Comparison of ENCODE assay signal across 19 cellular contexts in genomic region chr6:166849762-166850181, GRCh38.
DNase-seq lines count a peak whose midpoint lies in the region; ATAC-seq and TF ChIP-seq lines count a peak whose summit lies in the region.
"Had no signal": no experiment of that assay in that cellular context is flagged by ENCODE, and none has a peak within 500 bp of the region (broad histone marks: within the 10 kb centered on the region; RNA-seq: fewer than 3 reads in every experiment).

No MANE protein-coding gene starts in this region.

- H3K27me3 Mint-ChIP-seq in naive B cell (no peaks in the 10 kb centered on the region), H9 (ENCODE audit: low read depth) (no peaks in the 10 kb centered on the region; the same call in 1 of the 2 replicates)
- H3K27me3 Mint-ChIP-seq in natural killer cell treated with Interleukin-12 subunit alpha and Interleukin-12 subunit beta and Interleukin-15 and Interleukin-18, amount 100 ng/mL, for 72 hours, result peaks cover 12% of the 10 kb centered on the region in 2 donors
- H3K27me3 Mint-ChIP-seq: IgD-negative memory B cell had no signal

- no peak overlapping the region for H2BK12ac ChIP-seq in H9 (ENCODE audit: insufficient read length, low read depth, low read length)

- no peak overlapping the region for H4K5ac ChIP-seq in H9 (ENCODE audit: insufficient read length, low read depth, low read length)

- H3K27me3 ChIP-seq in H9 (ENCODE audit: insufficient read depth, low read length), result no peaks in the 10 kb centered on the region
- H3K27me3 ChIP-seq: stomach, uterus had no signal

- H3K4me3 Mint-ChIP-seq in naive B cell (peak overlapping the region in 6 of 8 donors; percentile 35 to 79 (median 47)), H9 (no peak overlapping the region)
- no peak overlapping the region for H3K4me3 Mint-ChIP-seq in natural killer cell treated with Interleukin-12 subunit alpha and Interleukin-12 subunit beta and Interleukin-15 and Interleukin-18, amount 100 ng/mL, for 72 hours
- H3K4me3 Mint-ChIP-seq: activated naive CD4-positive, alpha-beta T cell treated with anti-CD3 and anti-CD28 coated beads for 36 hours; GM23338; nephron had no signal

- H2AFZ ChIP-seq in H9 (ENCODE audit: low read length), result no peak overlapping the region
- H2AFZ ChIP-seq: GM23338 had no signal

- no peaks in the 10 kb centered on the region for H3K79me1 ChIP-seq in H9 (ENCODE audit: insufficient read depth, low read depth, low read length, poor library complexity, severe bottlenecking)

- H3K27ac Mint-ChIP-seq in naive B cell (peak overlapping the region in 2 of 6 donors; percentile 24 to 66), H9 (no peak overlapping the region)
- no peak overlapping the region for H3K27ac Mint-ChIP-seq in natural killer cell treated with Interleukin-12 subunit alpha and Interleukin-12 subunit beta and Interleukin-15 and Interleukin-18, amount 100 ng/mL, for 72 hours
- H3K27ac Mint-ChIP-seq: activated naive CD4-positive, alpha-beta T cell treated with anti-CD3 and anti-CD28 coated beads for 36 hours; GM23338; nephron had no signal

- H3K36me3 Mint-ChIP-seq in naive B cell, result no peaks in the 10 kb centered on the region
- peaks cover 14% of the 10 kb centered on the region for H3K36me3 Mint-ChIP-seq in natural killer cell treated with Interleukin-12 subunit alpha and Interleukin-12 subunit beta and Interleukin-15 and Interleukin-18, amount 100 ng/mL, for 72 hours
- peaks cover 0 to 3% (median 0%) of the 10 kb centered on the region in 3 experiments; a peak in 2 of 7 replicates for H3K36me3 Mint-ChIP-seq in H9 (ENCODE audit: insufficient read depth in 1 of 3, low read depth in 3 of 3)

- POLR2A ChIA-PET in RWPE1 (lab: Yijun Ruan, JAX; ENCODE audit: low non-redundant PET), result no interaction called here

- CTCF ChIA-PET in RWPE1 (lab: Yijun Ruan, JAX), result interaction anchor here (0.9 kb wide), 1 partner anchor 26 kb away, joined by 3 read pairs; no protein-coding TSS in a partner anchor

- H3K4ac ChIP-seq in H9 (ENCODE audit: low read depth, low read length), result no peak overlapping the region

- H4K91ac ChIP-seq in H9 (ENCODE audit: insufficient read length, low read depth, low read length), result no peak overlapping the region

- H4K20me1 ChIP-seq in H9 (ENCODE audit: control insufficient read depth, insufficient read depth, insufficient read length), result no peaks in the 10 kb centered on the region

- TF ChIP-seq CTCF in GM12865 (IDR thresholded peaks at IDR 0.05; ENCODE audit: insufficient read depth, low read depth, low read length, missing control alignments), result no peak
- no peak for TF ChIP-seq CTCF in H9 (conservative IDR thresholded peaks at IDR 0.05)
- TF ChIP-seq CTCF in RWPE1 (conservative IDR thresholded peaks at IDR 0.05; ENCODE audit: low read depth), result no peak

- no peaks in the 10 kb centered on the region; the same call in 1 of the 2 replicates for H3K4me1 ChIP-seq in H9 (ENCODE audit: insufficient read depth, low read length)
- H3K4me1 ChIP-seq: stomach, uterus had no signal

- no peak overlapping the region for H2AK5ac ChIP-seq in H9 (ENCODE audit: insufficient read length, low read length)

- H2BK120ac ChIP-seq in H9 (ENCODE audit: low read depth, low read length, poor library complexity, severe bottlenecking), result no peak overlapping the region

- H2BK15ac ChIP-seq in H9 (ENCODE audit: low read depth, low read length), result no peak overlapping the region

- no peak overlapping the region for H3T11ph ChIP-seq in H9 (ENCODE audit: low read length)

- H3K56ac ChIP-seq in H9 (ENCODE audit: insufficient read length, low read depth, low read length), result no peak overlapping the region

- no peak overlapping the region for H3K4me2 ChIP-seq in H9 (ENCODE audit: insufficient read depth, insufficient read length, low read length)
- H3K4me2 ChIP-seq: GM23338 had no signal

- no peaks in the 10 kb centered on the region for H3K79me2 ChIP-seq in H9 (ENCODE audit: insufficient read depth, low read length)

- WGBS in H9 (ENCODE audit: extremely low coverage, insufficient read length, low lambda C conversion rate), result no CpG with 5 or more reads among the region's 15 CpGs

- H3K27ac ChIP-seq in H9 (ENCODE audit: insufficient read length, low read depth, low read length), result no peak overlapping the region
- H3K27ac ChIP-seq in RWPE1, result no peak overlapping the region
- H3K27ac ChIP-seq: SK-N-MC, stomach, uterus had no signal

- H4K8ac ChIP-seq in H9 (replicated peaks; ENCODE audit: insufficient read length, low read depth, low read length), result no peak overlapping the region

- peak; percentile 60 for ATAC-seq in GM21576 (IDR thresholded peaks at IDR 0.05; ENCODE audit: unreplicated experiment)
- peak; percentile 82 for ATAC-seq in HG03196 (IDR thresholded peaks at IDR 0.05; ENCODE audit: unreplicated experiment)
- peak; percentile 41 to 81 for ATAC-seq in naive B cell (ENCODE audit: low read depth in 2 of 2)
- no peak for ATAC-seq in natural killer cell treated with Interleukin-12 subunit alpha and Interleukin-12 subunit beta and Interleukin-15 and Interleukin-18, amount 100 ng/mL, for 72 hours
- ATAC-seq: GM23338, PC-3 had no signal

- H3K23me2 ChIP-seq in H9 (ENCODE audit: insufficient read length, low read depth, low read length, poor library complexity, severe bottlenecking), result no peaks in the 10 kb centered on the region

- H2BK20ac ChIP-seq in H9 (ENCODE audit: low read depth, low read length, poor library complexity, severe bottlenecking), result no peak overlapping the region

- no peak overlapping the region for H3K23ac ChIP-seq in H9 (ENCODE audit: insufficient read length, low read depth, low read length)

- no peaks in the 10 kb centered on the region for H3K9me3 ChIP-seq in H9 (ENCODE audit: control insufficient read depth, low read depth, low read length)
- H3K9me3 ChIP-seq: uterus had no signal

- no peak overlapping the region for H3K4me3 ChIP-seq in GM12865 (ENCODE audit: low read depth, low read length)
- H3K4me3 ChIP-seq: GM23338, SK-N-MC, stomach, uterus had no signal

- DNase-seq in GM12865 (ENCODE audit: low read depth) (peak; percentile 71), naive B cell (peak; percentile 33), H9 (no peak), RWPE1 (ENCODE audit: low spot score) (no peak), hepatic stellate cell (ENCODE audit: low spot score) (no peak)
- no peak for DNase-seq in natural killer cell treated with Interleukin-12 subunit alpha and Interleukin-12 subunit beta and Interleukin-15 and Interleukin-18, amount 100 ng/mL, for 72 hours (ENCODE audit: low spot score)
- DNase-seq: activated CD4-positive, alpha-beta T cell treated with anti-CD3 and anti-CD28 coated beads for 4 hours; activated naive CD4-positive, alpha-beta T cell treated with anti-CD3 and anti-CD28 coated beads for 36 hours; NCI-H526 treated with DMSO at 0.1 percent for 48 hours; PC-3; stimulated activated CD4-positive, alpha-beta T cell treated with anti-CD3 and anti-CD28 coated beads, Interleukin-15, amount 100 ng/mL, for 24 hours; stomach; uterus had no signal

- H2BK5ac ChIP-seq in H9 (ENCODE audit: insufficient read length, low read length), result no peak overlapping the region

- H3K18ac ChIP-seq in H9 (ENCODE audit: insufficient read length, low read depth, low read length), result no peak overlapping the region

- no peak overlapping the region for H3K9ac ChIP-seq in H9 (ENCODE audit: extremely low read depth, insufficient read length, low read length)

- H3K4me1 Mint-ChIP-seq in naive B cell (peaks cover 34 to 62% (median 47%) of the 10 kb centered on the region in 3 donors), H9 (peaks cover under 1 to 3% of the 10 kb centered on the region in 2 experiments; a peak in 1 of 4 replicates)
- H3K4me1 Mint-ChIP-seq in natural killer cell treated with Interleukin-12 subunit alpha and Interleukin-12 subunit beta and Interleukin-15 and Interleukin-18, amount 100 ng/mL, for 72 hours (ENCODE audit: low read depth in 2 of 2), result no peaks in the 10 kb centered on the region
- H3K4me1 Mint-ChIP-seq: GM23338, nephron had no signal

- H3K14ac ChIP-seq in H9 (ENCODE audit: insufficient read depth, low read length), result no peak overlapping the region; the same call in 1 of the 2 replicates

- H3K9me3 Mint-ChIP-seq in naive B cell, result peaks cover 0 to 16% (median 0%) of the 10 kb centered on the region in 7 donors
- H3K9me3 Mint-ChIP-seq in natural killer cell treated with Interleukin-12 subunit alpha and Interleukin-12 subunit beta and Interleukin-15 and Interleukin-18, amount 100 ng/mL, for 72 hours, result no peaks in the 10 kb centered on the region
- no peaks in the 10 kb centered on the region; a peak in 1 of 5 replicates for H3K9me3 Mint-ChIP-seq in H9
- H3K9me3 Mint-ChIP-seq: GM23338, IgD-negative memory B cell had no signal

Comparison
In these comparisons a context has a peak if more than half of its experiments do, and no peak if none do; other contexts are left out.
1. DNase-seq: peak in GM12865 (single experiment) and naive B cell (single experiment); none in natural killer cell treated with Interleukin-12 subunit alpha and Interleukin-12 subunit beta and Interleukin-15 and Interleukin-18, amount 100 ng/mL, for 72 hours (single experiment), H9 (single experiment), RWPE1 (single experiment) and hepatic stellate cell (single experiment).
2. ATAC-seq: peak in GM21576 (single experiment), HG03196 (single experiment) and naive B cell (2 of 2); none in natural killer cell treated with Interleukin-12 subunit alpha and Interleukin-12 subunit beta and Interleukin-15 and Interleukin-18, amount 100 ng/mL, for 72 hours (0 of 2).
3. H3K4me3 Mint-ChIP-seq: peak in naive B cell (6 of 8); none in natural killer cell treated with Interleukin-12 subunit alpha and Interleukin-12 subunit beta and Interleukin-15 and Interleukin-18, amount 100 ng/mL, for 72 hours (single experiment) and H9 (0 of 2).